7 cellular contexts compared by ENCODE assay signal in genomic region chr17:21142065-21142464, GRCh38. TPM values are rescaled to one million over a fixed set of nuclear protein-coding genes. Genes with fewer than 3 reads are reported as not detected.
DNase-seq lines count a peak whose midpoint lies in the region; ATAC-seq, FAIRE-seq and TF ChIP-seq lines count a peak whose summit lies in the region.
"Not testable (repeated sequence)": the region's sequence is repeated elsewhere in the genome, so short reads cannot be mapped to it uniquely, and the experiment has no call there.

No MANE protein-coding gene starts in this region.

- not testable (repeated sequence) for H3K9me2 ChIP-seq in OCI-LY1 (ENCODE audit: low read depth, low read length)

- peak overlapping the region; percentile 36; the same call in 1 of the 2 replicates for H3K9ac ChIP-seq in OCI-LY1 (ENCODE audit: low read length)

- H3K4me1 Mint-ChIP-seq in CD14-positive monocyte (peaks cover 72% of the 10 kb centered on the region), activated B cell treated with CpG ODN at 0.5 μM for 24 hours (peaks cover 26% of the 10 kb centered on the region), memory B cell (peaks cover 17% of the 10 kb centered on the region)

- DNase-seq in CD14-positive monocyte (ENCODE audit: low spot score); GM12864 (ENCODE audit: low read depth); GM18507 (ENCODE audit: extremely low spot score, insufficient read length, low read depth); activated B cell treated with CpG ODN at 0.5 μM for 24 hours; memory B cell (ENCODE audit: low spot score in 2 of 2); gastrocnemius medialis: not testable (repeated sequence)

- H3K4me3 ChIP-seq in GM12864 (ENCODE audit: low read depth, low read length) (peak overlapping the region; percentile 19), OCI-LY1 (ENCODE audit: low read depth, low read length, poor library complexity, severe bottlenecking) (peak overlapping the region; percentile 34)
- not testable (repeated sequence) for H3K4me3 ChIP-seq in gastrocnemius medialis

- peak; percentile 65 for FAIRE-seq in GM18507 (lab: Jason Lieb, UNC)

- H3K4me2 ChIP-seq in OCI-LY1 (ENCODE audit: low read length): peak overlapping the region; percentile 43

- not testable (repeated sequence) for H3K79me2 ChIP-seq in OCI-LY1 (ENCODE audit: insufficient read depth, low read length)

- not testable (repeated sequence) for H3K9me3 ChIP-seq in OCI-LY1 (ENCODE audit: low read length); gastrocnemius medialis

- not testable (repeated sequence) for H3F3A ChIP-seq in OCI-LY1 (ENCODE audit: insufficient read depth, low read length)

- TF ChIP-seq CTCF in CD14-positive monocyte (IDR thresholded peaks at IDR 0.05); GM12864 (IDR thresholded peaks at IDR 0.05; ENCODE audit: low read depth, low read length, missing control alignments); OCI-LY1 (IDR thresholded peaks at IDR 0.05; ENCODE audit: low read length); activated B cell treated with CpG ODN at 0.5 μM for 24 hours (IDR thresholded peaks at IDR 0.05); gastrocnemius medialis (IDR thresholded peaks at IDR 0.05 in 4 of 5, conservative IDR thresholded peaks at IDR 0.05 in 1 of 5): not testable (repeated sequence)

- POLR2A ChIA-PET in activated B cell treated with CpG ODN at 0.5 μM for 24 hours (lab: Charles Lee): not testable (repeated sequence)

- peaks cover 2 to 17% of the 10 kb centered on the region in 2 donors for H3K36me3 Mint-ChIP-seq in CD14-positive monocyte
- peaks cover 12% of the 10 kb centered on the region for H3K36me3 Mint-ChIP-seq in activated B cell treated with CpG ODN at 0.5 μM for 24 hours (ENCODE audit: low read depth)
- not testable (repeated sequence) for H3K36me3 Mint-ChIP-seq in memory B cell

- intact Hi-C loops in CD14-positive monocyte (cut with micrococcal nuclease); activated B cell treated with CpG ODN at 0.5 μM for 24 hours (cut with micrococcal nuclease); gastrocnemius medialis (cut with DNase I; ENCODE audit: low total_unique reads): not testable (repeated sequence)

- not testable (repeated sequence) for H3K4me3 Mint-ChIP-seq in CD14-positive monocyte
- H3K4me3 Mint-ChIP-seq in activated B cell treated with CpG ODN at 0.5 μM for 24 hours (peak overlapping the region; percentile 24), memory B cell (peak overlapping the region; percentile 24)

- H4K20me1 ChIP-seq in OCI-LY1 (ENCODE audit: insufficient read depth, low read length): not testable (repeated sequence)

- peaks cover 3 to 14% (median 10%) of the 10 kb centered on the region in 7 donors for H3K9me3 Mint-ChIP-seq in CD14-positive monocyte
- H3K9me3 Mint-ChIP-seq in activated B cell treated with CpG ODN at 0.5 μM for 24 hours, memory B cell: not testable (repeated sequence)

- H3K27me3 ChIP-seq in OCI-LY1 (ENCODE audit: insufficient read depth, low read length); gastrocnemius medialis: not testable (repeated sequence)

- H3K4me1 ChIP-seq in OCI-LY1 (ENCODE audit: insufficient read depth, low read length, severe bottlenecking) (peaks cover 28% of the 10 kb centered on the region), gastrocnemius medialis (peaks cover 19 to 23% of the 10 kb centered on the region in 2 donors)

- CTCF ChIA-PET in activated B cell treated with CpG ODN at 0.5 μM for 24 hours (lab: Charles Lee): not testable (repeated sequence)

- H3K27ac Mint-ChIP-seq in CD14-positive monocyte: peak overlapping the region; percentile 51 to 85 (median 74)
- not testable (repeated sequence) for H3K27ac Mint-ChIP-seq in activated B cell treated with CpG ODN at 0.5 μM for 24 hours, memory B cell

- in situ Hi-C loops in gastrocnemius medialis (cut with MboI; ENCODE audit: low sequenced_read_pairs in 4 of 4): loop anchor here in 1 of 4 donors (25.0 kb wide), 1 partner anchor 95 kb away; no protein-coding TSS in a partner anchor

- H3K27ac ChIP-seq in OCI-LY1 (ENCODE audit: low read depth, low read length, poor library complexity, severe bottlenecking): peak overlapping the region; percentile 75
- peak overlapping the region; percentile 39 to 63 (median 52) for H3K27ac ChIP-seq in gastrocnemius medialis

- not testable (repeated sequence) for H2AFZ ChIP-seq in OCI-LY1 (ENCODE audit: low read length)

- ATAC-seq in activated B cell treated with CpG ODN at 0.5 μM for 24 hours (ENCODE audit: low read depth); memory B cell (ENCODE audit: low read depth); gastrocnemius medialis: not testable (repeated sequence)

- H3K27me3 Mint-ChIP-seq in CD14-positive monocyte (ENCODE audit: low read depth in 3 of 3); activated B cell treated with CpG ODN at 0.5 μM for 24 hours; memory B cell: not testable (repeated sequence)

- not testable (repeated sequence) for H3K36me3 ChIP-seq in OCI-LY1 (ENCODE audit: insufficient read depth, low read length); gastrocnemius medialis

- TF ChIP-seq POLR2A in gastrocnemius medialis (IDR thresholded peaks at IDR 0.05): not testable (repeated sequence)

RNA-seq across cellular contexts. Expression of gene DHRS7B, which starts 15.3 kb away (rescaled TPM):
- polyA plus RNA-seq in CD14-positive monocyte: 10 to 100 TPM; 33.9 to 37.8 TPM
- total RNA-seq in activated B cell treated with CpG ODN at 0.5 μM for 24 hours (11.8 and 12.1 TPM in 2 replicates), gastrocnemius medialis (10 to 100 TPM; 35.7 to 73.2 (median 43.2) TPM)
